Comparison of ENCODE assay signal across 8 cellular contexts in the genomic region with DNA sequence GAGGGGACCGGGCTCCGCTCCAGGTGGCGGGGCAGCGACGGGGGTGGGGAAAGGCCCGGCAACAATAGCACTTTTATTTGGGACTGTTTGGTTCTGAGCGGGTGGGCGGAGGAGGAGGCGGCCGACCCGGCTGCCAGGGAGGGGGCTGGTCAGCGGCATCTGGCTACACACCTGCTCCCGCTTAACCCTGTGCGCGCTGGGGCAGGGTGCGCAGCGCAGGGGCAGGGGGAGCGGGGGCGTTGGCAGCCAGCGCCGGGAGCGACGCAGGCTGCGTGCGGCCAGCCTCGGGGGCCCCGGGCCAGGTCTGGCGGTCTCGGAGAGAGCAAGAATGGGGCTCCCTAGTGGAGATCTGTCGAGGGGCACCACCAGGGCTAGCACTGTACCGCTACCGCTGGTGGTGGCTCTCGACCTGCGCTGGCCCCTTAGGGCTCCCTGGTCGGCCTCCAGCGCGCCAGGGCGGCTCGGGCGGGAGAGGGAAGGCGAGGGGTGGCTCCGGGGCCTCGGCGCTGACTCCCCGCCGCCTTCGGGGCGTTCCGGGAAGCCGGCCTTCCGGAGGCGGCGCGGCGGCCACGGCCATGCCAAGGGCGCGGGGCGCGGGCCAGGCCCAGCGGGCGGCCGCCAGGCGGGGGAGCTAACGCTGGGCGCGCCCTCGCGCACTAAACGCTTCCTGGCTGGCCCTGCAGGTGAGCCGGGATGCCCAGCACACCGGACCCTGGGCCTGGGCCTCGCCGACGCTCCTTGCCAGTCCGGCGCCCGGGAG.
A peak's percentile ranks its signal among the peaks of the same experiment; 100 is the strongest.
DNase-seq lines count a peak whose midpoint lies in the region; ATAC-seq, FAIRE-seq and TF ChIP-seq lines count a peak whose summit lies in the region.

No MANE protein-coding gene starts in this region.

- peak overlapping the region; percentile 15; the same call in 1 of the 2 replicates for H3K4me3 ChIP-seq in GM08714 (ENCODE audit: low read length)
- peak overlapping the region; percentile 30 for H3K4me3 ChIP-seq in iPS-11a (ENCODE audit: low read depth, low read length)
- peak overlapping the region; percentile 50 to 82 (median 62) for H3K4me3 ChIP-seq in gastrocnemius medialis

- H3K4me1 ChIP-seq in gastrocnemius medialis: peaks cover 10 to 17% of the 10 kb centered on the region in 2 donors

- peak in 1 of 5 experiments; percentile 35 for TF ChIP-seq CTCF in gastrocnemius medialis (IDR thresholded peaks at IDR 0.05 in 4 of 5, conservative IDR thresholded peaks at IDR 0.05 in 1 of 5)
- no peak for TF ChIP-seq CTCF in D721Med (IDR thresholded peaks at IDR 0.05; ENCODE audit: insufficient read depth, missing control alignments)

- H3K36me3 ChIP-seq in gastrocnemius medialis: no peaks in the 10 kb centered on the region

- no peaks in the 10 kb centered on the region for H3K27me3 ChIP-seq in gastrocnemius medialis

- ATAC-seq in gastrocnemius medialis (peak; percentile 50 to 63), HG02798 (IDR thresholded peaks at IDR 0.05; ENCODE audit: poor library complexity, unreplicated experiment) (no peak), GM21515 (IDR thresholded peaks at IDR 0.05; ENCODE audit: unreplicated experiment) (no peak)

- H3K27ac ChIP-seq in gastrocnemius medialis: peak overlapping the region in 3 of 4 donors; percentile 43 to 52 (median 47)

- no peak for TF ChIP-seq POLR2A in gastrocnemius medialis (IDR thresholded peaks at IDR 0.05)

- DNase-seq in NCI-H146 treated with DMSO at 0.1 percent for 48 hours (lab: John Stamatoyannopoulos, UW; ENCODE audit: unreplicated experiment) (peak; percentile 67), amygdala (lab: John Stamatoyannopoulos, UW) (peak in 30 of 56 donors; percentile 19 to 77 (median 40)), gastrocnemius medialis (no peak), D721Med (ENCODE audit: insufficient read length, low spot score) (no peak)

- in situ Hi-C loops in gastrocnemius medialis (cut with MboI; ENCODE audit: low sequenced_read_pairs in 4 of 4): loop anchor here in 2 of 4 donors (10.0 kb wide), 1 partner anchor 167 kb away; no protein-coding TSS in a partner anchor

- no peaks in the 10 kb centered on the region for H3K9me3 ChIP-seq in gastrocnemius medialis

- intact Hi-C loops in gastrocnemius medialis (cut with DNase I; ENCODE audit: low total_unique reads): loop anchor here (5.0 to 10.0 kb wide), 2 partner anchors 77 to 119 kb away; a partner anchor contains a TSS

- no peak for FAIRE-seq in D721Med (lab: Jason Lieb, UNC)

Comparison
In these comparisons a context has a peak if more than half of its experiments do, and no peak if none do; other contexts are left out.
1. DNase-seq: peak in NCI-H146 treated with DMSO at 0.1 percent for 48 hours (single experiment) and amygdala (30 of 56); none in gastrocnemius medialis (0 of 2) and D721Med (single experiment).
2. ATAC-seq: peak in gastrocnemius medialis (2 of 2); none in HG02798 (single experiment) and GM21515 (single experiment).
3. Peak in every context shown above with its lines, with median percentiles within 50 percentile points of each other: H3K4me3 ChIP-seq.